Comparison of ENCODE assay signal across 16 cellular contexts in genomic region chr6:155230986-155231385, GRCh38. TPM values are rescaled to one million over a fixed set of nuclear protein-coding genes. Genes with fewer than 3 reads are reported as not detected.
"Had no signal": no experiment of that assay in that cellular context is flagged by ENCODE, and none has a peak within 500 bp of the region (broad histone marks: within the 10 kb centered on the region; RNA-seq: fewer than 3 reads in every experiment).

No MANE protein-coding gene starts in this region.

RNA-seq across cellular contexts. Expression of gene CLDN20, which starts 32.8 kb away (rescaled TPM):
- total RNA-seq: natural killer cell treated with Interleukin-12 subunit alpha and Interleukin-12 subunit beta and Interleukin-15 and Interleukin-18, amount 100 ng/mL, for 72 hours; neural crest cell; omental fat pad; osteocyte; pancreas; posterior vena cava; prostate gland; pulmonary artery endothelial cell; right atrium auricular region; smooth muscle cell; spleen; suprapubic skin; testis; transverse colon; upper lobe of right lung; urinary bladder had no signal
